ENCODE assay signal across 14 cellular contexts in genomic region chr15:39248204-39248603, GRCh38.
A peak's percentile ranks its signal among the peaks of the same experiment; 100 is the strongest.
DNase-seq lines count a peak whose midpoint lies in the region; ATAC-seq and TF ChIP-seq lines count a peak whose summit lies in the region.
"Had no signal": no experiment of that assay in that cellular context is flagged by ENCODE, and none has a peak within 500 bp of the region (broad histone marks: within the 10 kb centered on the region; RNA-seq: fewer than 3 reads in every experiment).

No MANE protein-coding gene starts in this region.

- TF ChIP-seq POLR2A in prostate gland (IDR thresholded peaks at IDR 0.05): no peak

- H3K4me3 ChIP-seq in RWPE2 (ENCODE audit: severe bottlenecking) (no peak overlapping the region), fibroblast of villous mesenchyme (ENCODE audit: low read depth, low read length) (no peak overlapping the region), prostate gland (no peak overlapping the region)

- ATAC-seq in RWPE2 (ENCODE audit: low read depth): peak; percentile 69
- ATAC-seq: naive thymus-derived CD8-positive, alpha-beta T cell had no signal

- H3K27ac ChIP-seq in RWPE2 (ENCODE audit: poor library complexity, severe bottlenecking) (peak overlapping the region; percentile 62), prostate gland (no peak overlapping the region)
- H3K27ac ChIP-seq: HL-60 had no signal

- peaks cover 1 to 11% (median 11%) of the 10 kb centered on the region in 3 donors for H3K27me3 Mint-ChIP-seq in CD14-positive monocyte (ENCODE audit: low read depth in 3 of 3)

- peak overlapping the region in 1 of 7 donors; percentile 30 for H3K27ac Mint-ChIP-seq in CD14-positive monocyte
- H3K27ac Mint-ChIP-seq: activated naive CD4-positive, alpha-beta T cell treated with anti-CD3 and anti-CD28 coated beads, Interleukin-2, amount 50 U/mL, for 24 hours; dendritic cell treated with granulocyte-macrophage colony-stimulating factor and Interleukin-4, amounts not matched to agents 40 ng/mL and 50 ng/mL, for 4 days; naive thymus-derived CD8-positive, alpha-beta T cell had no signal

- H3K9me3 Mint-ChIP-seq in CD14-positive monocyte: peaks cover 0 to 6% (median 0%) of the 10 kb centered on the region in 7 donors
- H3K9me3 Mint-ChIP-seq: activated naive CD4-positive, alpha-beta T cell treated with anti-CD3 and anti-CD28 coated beads, Interleukin-2, amount 50 U/mL, for 24 hours; dendritic cell treated with granulocyte-macrophage colony-stimulating factor and Interleukin-4, amounts not matched to agents 40 ng/mL and 50 ng/mL, for 4 days; naive thymus-derived CD8-positive, alpha-beta T cell had no signal

- TF ChIP-seq CTCF in RWPE2 (IDR thresholded peaks at IDR 0.05; ENCODE audit: poor library complexity, severe bottlenecking): no peak
- TF ChIP-seq CTCF in fibroblast of villous mesenchyme (IDR thresholded peaks at IDR 0.05; ENCODE audit: insufficient read depth, low read depth, low read length): no peak
- no peak for TF ChIP-seq CTCF in CD14-positive monocyte (IDR thresholded peaks at IDR 0.05)
- TF ChIP-seq CTCF in prostate gland (IDR thresholded peaks at IDR 0.05): no peak

- H3K4me1 Mint-ChIP-seq in CD14-positive monocyte: peaks cover 11% of the 10 kb centered on the region
- H3K4me1 Mint-ChIP-seq: activated naive CD4-positive, alpha-beta T cell treated with anti-CD3 and anti-CD28 coated beads, Interleukin-2, amount 50 U/mL, for 24 hours had no signal

- H3K4me1 ChIP-seq in RWPE2 (ENCODE audit: insufficient read depth, poor library complexity, severe bottlenecking) (peaks cover 13% of the 10 kb centered on the region), prostate gland (replicated peaks) (no peaks in the 10 kb centered on the region)

- H3K27me3 ChIP-seq in RWPE2 (ENCODE audit: insufficient read depth, poor library complexity, severe bottlenecking) (no peaks in the 10 kb centered on the region), prostate gland (replicated peaks; ENCODE audit: insufficient read depth) (no peaks in the 10 kb centered on the region)

- no peak overlapping the region for H3K4me3 Mint-ChIP-seq in CD14-positive monocyte
- H3K4me3 Mint-ChIP-seq: activated naive CD4-positive, alpha-beta T cell treated with anti-CD3 and anti-CD28 coated beads, Interleukin-2, amount 50 U/mL, for 24 hours; dendritic cell treated with granulocyte-macrophage colony-stimulating factor and Interleukin-4, amounts not matched to agents 40 ng/mL and 50 ng/mL, for 4 days; naive thymus-derived CD8-positive, alpha-beta T cell had no signal

- H3K9me3 ChIP-seq in RWPE2 (ENCODE audit: severe bottlenecking) (no peaks in the 10 kb centered on the region), prostate gland (no peaks in the 10 kb centered on the region)

- H3K36me3 ChIP-seq in RWPE2 (ENCODE audit: low read depth): no peaks in the 10 kb centered on the region
- H3K36me3 ChIP-seq in prostate gland: no peaks in the 10 kb centered on the region

- H3K36me3 Mint-ChIP-seq in CD14-positive monocyte: no peaks in the 10 kb centered on the region
- H3K36me3 Mint-ChIP-seq: activated naive CD4-positive, alpha-beta T cell treated with anti-CD3 and anti-CD28 coated beads, Interleukin-2, amount 50 U/mL, for 24 hours; naive thymus-derived CD8-positive, alpha-beta T cell had no signal

- peak; percentile 60 for DNase-seq in GM03348 (ENCODE audit: low spot score)
- DNase-seq in RWPE2 (ENCODE audit: low spot score): no peak
- DNase-seq in fibroblast of villous mesenchyme (ENCODE audit: low read depth): peak; percentile 43
- DNase-seq in renal cortical epithelial cell (ENCODE audit: low read depth): peak; percentile 63
- no peak for DNase-seq in NCI-H345 (lab: John Stamatoyannopoulos, UW)
- no peak for DNase-seq in NOMO-1 treated with dmso at 0.1 percent for 144 hours (lab: John Stamatoyannopoulos, UW; ENCODE audit: unreplicated experiment)
- DNase-seq in CD14-positive monocyte (ENCODE audit: low spot score): no peak
- no peak for DNase-seq in prostate gland (ENCODE audit: low spot score)
- DNase-seq: naive thymus-derived CD8-positive, alpha-beta T cell; NCI-H1436 treated with DMSO at 0.1 percent for 48 hours; NK-92 treated with Interleukin-12 subunit alpha and Interleukin-12 subunit beta, amount 100 ng/mL, for 24 hours had no signal

- WGBS in prostate gland: 53% methylated on average over 4 of the region's 4 CpGs

- intact Hi-C loops in CD14-positive monocyte (cut with micrococcal nuclease) (no loop called here), prostate gland (cut with DNase I) (no loop called here)

Comparison
In these comparisons a context has a peak if more than half of its experiments do, and no peak if none do; other contexts are left out.
1. DNase-seq: peak in GM03348 (single experiment), fibroblast of villous mesenchyme (single experiment) and renal cortical epithelial cell (single experiment); none in RWPE2 (single experiment), NCI-H345 (single experiment), NOMO-1 treated with dmso at 0.1 percent for 144 hours (single experiment), CD14-positive monocyte (single experiment) and prostate gland (single experiment).